Comparison of ENCODE assay signal across 2 cellular contexts in genomic region chr4:107683873-107684272, GRCh38.
A peak's percentile ranks its signal among the peaks of the same experiment; 100 is the strongest.
TF ChIP-seq lines count a peak whose summit lies in the region.

No MANE protein-coding gene starts in this region.

TF ChIP-seq in A549, 52 proteins besides CTCF, POLR2A, EP300 and RAD21:
- TF ChIP-seq ZFP36 (IDR thresholded peaks at IDR 0.05; ENCODE audit: borderline replicate concordance, partially characterized antibody), result no peak
- TF ChIP-seq MAX (IDR thresholded peaks at IDR 0.05), result 0 out of 2 replicates have a peak, but pooled peaks have one; percentile 17
- peak; percentile 55; the same call in 1 of the 2 replicates for TF ChIP-seq GATA3 (IDR thresholded peaks at IDR 0.05; ENCODE audit: borderline replicate concordance)

TF ChIP-seq in HepG2, 621 proteins besides CTCF, POLR2A, EP300 and RAD21 (continues in another document):
- TF ChIP-seq PTBP1 (IDR thresholded peaks at IDR 0.05; ENCODE audit: low read depth, low read length, poor library complexity, severe bottlenecking) (no peak), MAFG (CRISPR knock-in tag; IDR thresholded peaks at IDR 0.05) (no peak), ZNF569 (CRISPR knock-in tag; IDR thresholded peaks at IDR 0.05; ENCODE audit: borderline replicate concordance) (no peak), GZF1 (CRISPR knock-in tag; IDR thresholded peaks at IDR 0.05) (no peak), PRPF4 (IDR thresholded peaks at IDR 0.05; ENCODE audit: low read depth, low read length, poor library complexity, severe bottlenecking) (no peak), FOXK1 (CRISPR knock-in tag; IDR thresholded peaks at IDR 0.05; ENCODE audit: borderline replicate concordance, low read depth) (peak; percentile 42; the same call in 1 of the 2 replicates), MXD4 (CRISPR knock-in tag; IDR thresholded peaks at IDR 0.05) (no peak), YEATS2 (CRISPR knock-in tag; IDR thresholded peaks at IDR 0.05; ENCODE audit: borderline replicate concordance) (no peak), ZNF33B (CRISPR knock-in tag; IDR thresholded peaks at IDR 0.05) (no peak), ZNF354B (CRISPR knock-in tag; IDR thresholded peaks at IDR 0.05) (no peak), ZNF547 (CRISPR knock-in tag; IDR thresholded peaks at IDR 0.05) (no peak), SIN3B (IDR thresholded peaks at IDR 0.05; ENCODE audit: low read length) (no peak), SKIL (CRISPR knock-in tag; IDR thresholded peaks at IDR 0.05; ENCODE audit: borderline replicate concordance) (no peak), FOXM1 (CRISPR knock-in tag; IDR thresholded peaks at IDR 0.05) (no peak), PBX2 (CRISPR knock-in tag; IDR thresholded peaks at IDR 0.05) (no peak), ZNF180 (CRISPR knock-in tag; IDR thresholded peaks at IDR 0.05; ENCODE audit: borderline replicate concordance, low read depth) (no peak), MLLT10 (CRISPR knock-in tag; IDR thresholded peaks at IDR 0.05) (no peak), ZNF124 (CRISPR knock-in tag; IDR thresholded peaks at IDR 0.05) (no peak), HMG20A (CRISPR knock-in tag; IDR thresholded peaks at IDR 0.05; ENCODE audit: borderline replicate concordance) (peak; percentile 46; the same call in 1 of the 2 replicates), SRSF4 (IDR thresholded peaks at IDR 0.05; ENCODE audit: low read depth, low read length, poor library complexity, severe bottlenecking) (no peak), ZNF20 (CRISPR knock-in tag; IDR thresholded peaks at IDR 0.05) (no peak), NFYC (CRISPR knock-in tag; IDR thresholded peaks at IDR 0.05) (no peak), ZNF574 (CRISPR knock-in tag; IDR thresholded peaks at IDR 0.05) (no peak), ARID5B (CRISPR knock-in tag; IDR thresholded peaks at IDR 0.05) (peak; percentile 84), ZHX1 (CRISPR knock-in tag; IDR thresholded peaks at IDR 0.05; ENCODE audit: low read depth) (no peak), ATF5 (CRISPR knock-in tag; IDR thresholded peaks at IDR 0.05; ENCODE audit: low read depth) (no peak), ZSCAN25 (CRISPR knock-in tag; IDR thresholded peaks at IDR 0.05) (no peak), ZNF468 (CRISPR knock-in tag; IDR thresholded peaks at IDR 0.05) (no peak), ZNF484 (CRISPR knock-in tag; IDR thresholded peaks at IDR 0.05; ENCODE audit: borderline replicate concordance, low read depth) (no peak), HIVEP1 (CRISPR knock-in tag; IDR thresholded peaks at IDR 0.05) (no peak), PLSCR1 (CRISPR knock-in tag; IDR thresholded peaks at IDR 0.05; ENCODE audit: borderline replicate concordance) (no peak), RFX3 (CRISPR knock-in tag; IDR thresholded peaks at IDR 0.05) (no peak), NR0B2 (CRISPR knock-in tag; IDR thresholded peaks at IDR 0.05) (no peak), ZBTB49 (CRISPR knock-in tag; IDR thresholded peaks at IDR 0.05; ENCODE audit: borderline replicate concordance) (no peak), HDAC2 (CRISPR knock-in tag; IDR thresholded peaks at IDR 0.05) (no peak), KDM6A (CRISPR knock-in tag; IDR thresholded peaks at IDR 0.05; ENCODE audit: low read depth) (no peak)
